ENCODE assay signal across 1 cellular context in the genomic region with DNA sequence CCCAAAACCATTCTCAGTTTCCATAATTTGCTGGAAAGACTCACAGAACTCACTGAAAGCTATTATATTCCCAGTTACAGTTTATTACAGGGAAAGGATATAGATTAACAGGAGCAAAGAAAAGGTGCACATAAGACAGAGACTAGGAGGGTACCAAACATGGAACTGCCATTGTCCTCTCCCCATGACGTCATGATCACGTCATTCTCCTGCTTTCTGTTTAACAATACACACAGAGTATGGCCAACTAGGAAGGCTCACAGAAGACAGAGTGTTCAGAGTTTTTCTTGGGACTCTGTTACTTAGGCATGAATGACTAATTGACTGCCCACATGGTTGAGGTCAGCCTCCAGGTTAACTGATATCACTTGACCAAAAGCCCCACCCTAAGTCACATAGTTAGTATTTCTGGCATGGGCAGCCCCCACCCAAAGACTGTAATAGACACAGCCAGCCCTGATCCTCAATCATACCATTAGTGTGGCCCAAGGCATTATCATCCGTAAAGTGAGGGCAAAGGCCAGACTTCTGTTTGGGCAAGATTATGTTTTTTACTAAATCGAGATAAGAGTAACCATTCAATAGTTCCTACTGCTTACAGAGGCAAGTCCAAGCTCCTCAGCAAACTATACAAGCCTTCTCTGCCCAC.
TF ChIP-seq lines count a peak whose summit lies in the region.

No MANE protein-coding gene starts in this region.

TF ChIP-seq in K562, 482 proteins besides CTCF, POLR2A, EP300 and RAD21 (continued from another document and continues in another):
- TF ChIP-seq, protein P1, sequence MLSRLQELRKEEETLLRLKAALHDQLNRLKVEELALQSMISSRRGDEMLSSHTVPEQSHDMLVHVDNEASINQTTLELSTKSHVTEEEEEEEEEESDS (CRISPR knock-in tag; IDR thresholded peaks at IDR 0.05), result no peak
- TF ChIP-seq ZBTB7A (IDR thresholded peaks at IDR 0.05; ENCODE audit: borderline replicate concordance, control insufficient read depth, low read depth, low read length) (no peak), ZNF57 (CRISPR knock-in tag; IDR thresholded peaks at IDR 0.05) (no peak), TBP (optimal IDR thresholded peaks at IDR 0.05; ENCODE audit: low read depth, low read length) (no peak), ZKSCAN8 (CRISPR knock-in tag; IDR thresholded peaks at IDR 0.05) (no peak), LEF1 (IDR thresholded peaks at IDR 0.05) (no peak), POU5F1 (IDR thresholded peaks at IDR 0.05; ENCODE audit: borderline replicate concordance, low read depth, low read length, partially characterized antibody) (no peak), SMAD2 (IDR thresholded peaks at IDR 0.05; ENCODE audit: low read depth, low read length) (no peak), MTF1 (CRISPR knock-in tag; IDR thresholded peaks at IDR 0.05; ENCODE audit: borderline replicate concordance) (no peak), ZFP1 (CRISPR knock-in tag; IDR thresholded peaks at IDR 0.05) (no peak), HNRNPK (IDR thresholded peaks at IDR 0.05; ENCODE audit: low read depth, low read length, poor library complexity, severe bottlenecking) (no peak), ZFX (CRISPR knock-in tag; IDR thresholded peaks at IDR 0.05) (no peak), ZNF133 (CRISPR knock-in tag; IDR thresholded peaks at IDR 0.05) (no peak), CBFB (CRISPR knock-in tag; IDR thresholded peaks at IDR 0.05) (no peak), ZNF253 (CRISPR knock-in tag; conservative IDR thresholded peaks at IDR 0.05) (no peak), E2F4 (CRISPR knock-in tag; IDR thresholded peaks at IDR 0.05; ENCODE audit: low read depth) (no peak), FOXA3 (CRISPR knock-in tag; conservative IDR thresholded peaks at IDR 0.05 in 1 of 2, IDR thresholded peaks at IDR 0.05 in 1 of 2) (no peak), HES1 (IDR thresholded peaks at IDR 0.05; ENCODE audit: low read depth) (peak; percentile 46; the same call in 1 of the 2 replicates), TFAM (CRISPR knock-in tag; conservative IDR thresholded peaks at IDR 0.05) (no peak), TFE3 (CRISPR knock-in tag; IDR thresholded peaks at IDR 0.05) (no peak), CBFA2T2 (conservative IDR thresholded peaks at IDR 0.05) (peak; percentile 50), ZNF175 (CRISPR knock-in tag; IDR thresholded peaks at IDR 0.05; ENCODE audit: low read depth) (peak; percentile 49; the same call in 1 of the 2 replicates), FOXA1 (IDR thresholded peaks at IDR 0.05; ENCODE audit: borderline replicate concordance) (no peak), MAFF (IDR thresholded peaks at IDR 0.05; ENCODE audit: low read length) (no peak), MTA1 (IDR thresholded peaks at IDR 0.05; ENCODE audit: borderline replicate concordance) (no peak), ZNF124 (CRISPR knock-in tag; IDR thresholded peaks at IDR 0.05) (no peak), ARID1B (IDR thresholded peaks at IDR 0.05) (peak; percentile 78), XRCC5 (IDR thresholded peaks at IDR 0.05; ENCODE audit: low read depth, low read length) (no peak), ZNF780A (CRISPR knock-in tag; IDR thresholded peaks at IDR 0.05) (no peak), MCM2 (IDR thresholded peaks at IDR 0.05; ENCODE audit: low read depth) (no peak), ZBTB8A (IDR thresholded peaks at IDR 0.05; ENCODE audit: partially characterized antibody) (no peak), POLR2G (IDR thresholded peaks at IDR 0.05; ENCODE audit: low read depth, low read length) (no peak), FOXJ2 (tag; IDR thresholded peaks at IDR 0.05) (peak; percentile 67), ZNF707 (CRISPR knock-in tag; conservative IDR thresholded peaks at IDR 0.05) (no peak), CHD1 (IDR thresholded peaks at IDR 0.05; ENCODE audit: low read length) (no peak), MECOM (CRISPR knock-in tag; IDR thresholded peaks at IDR 0.05) (no peak)
- TF ChIP-seq, protein P2, sequence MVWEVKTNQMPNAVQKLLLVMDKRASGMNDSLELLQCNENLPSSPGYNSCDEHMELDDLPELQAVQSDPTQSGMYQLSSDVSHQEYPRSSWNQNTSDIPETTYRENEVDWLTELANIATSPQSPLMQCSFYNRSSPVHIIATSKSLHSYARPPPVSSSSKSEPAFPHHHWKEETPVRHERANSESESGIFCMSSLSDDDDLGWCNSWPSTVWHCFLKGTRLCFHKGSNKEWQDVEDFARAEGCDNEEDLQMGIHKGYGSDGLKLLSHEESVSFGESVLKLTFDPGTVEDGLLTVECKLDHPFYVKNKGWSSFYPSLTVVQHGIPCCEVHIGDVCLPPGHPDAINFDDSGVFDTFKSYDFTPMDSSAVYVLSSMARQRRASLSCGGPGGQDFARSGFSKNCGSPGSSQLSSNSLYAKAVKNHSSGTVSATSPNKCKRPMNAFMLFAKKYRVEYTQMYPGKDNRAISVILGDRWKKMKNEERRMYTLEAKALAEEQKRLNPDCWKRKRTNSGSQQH (CRISPR knock-in tag; IDR thresholded peaks at IDR 0.05), result no peak
- TF ChIP-seq, protein P3, sequence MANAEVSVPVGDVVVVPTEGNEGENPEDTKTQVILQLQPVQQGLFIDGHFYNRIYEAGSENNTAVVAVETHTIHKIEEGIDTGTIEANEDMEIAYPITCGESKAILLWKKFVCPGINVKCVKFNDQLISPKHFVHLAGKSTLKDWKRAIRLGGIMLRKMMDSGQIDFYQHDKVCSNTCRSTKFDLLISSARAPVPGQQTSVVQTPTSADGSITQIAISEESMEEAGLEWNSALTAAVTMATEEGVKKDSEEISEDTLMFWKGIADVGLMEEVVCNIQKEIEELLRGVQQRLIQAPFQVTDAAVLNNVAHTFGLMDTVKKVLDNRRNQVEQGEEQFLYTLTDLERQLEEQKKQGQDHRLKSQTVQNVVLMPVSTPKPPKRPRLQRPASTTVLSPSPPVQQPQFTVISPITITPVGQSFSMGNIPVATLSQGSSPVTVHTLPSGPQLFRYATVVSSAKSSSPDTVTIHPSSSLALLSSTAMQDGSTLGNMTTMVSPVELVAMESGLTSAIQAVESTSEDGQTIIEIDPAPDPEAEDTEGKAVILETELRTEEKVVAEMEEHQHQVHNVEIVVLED (CRISPR knock-in tag; IDR thresholded peaks at IDR 0.05), result no peak
- TF ChIP-seq, protein P4, sequence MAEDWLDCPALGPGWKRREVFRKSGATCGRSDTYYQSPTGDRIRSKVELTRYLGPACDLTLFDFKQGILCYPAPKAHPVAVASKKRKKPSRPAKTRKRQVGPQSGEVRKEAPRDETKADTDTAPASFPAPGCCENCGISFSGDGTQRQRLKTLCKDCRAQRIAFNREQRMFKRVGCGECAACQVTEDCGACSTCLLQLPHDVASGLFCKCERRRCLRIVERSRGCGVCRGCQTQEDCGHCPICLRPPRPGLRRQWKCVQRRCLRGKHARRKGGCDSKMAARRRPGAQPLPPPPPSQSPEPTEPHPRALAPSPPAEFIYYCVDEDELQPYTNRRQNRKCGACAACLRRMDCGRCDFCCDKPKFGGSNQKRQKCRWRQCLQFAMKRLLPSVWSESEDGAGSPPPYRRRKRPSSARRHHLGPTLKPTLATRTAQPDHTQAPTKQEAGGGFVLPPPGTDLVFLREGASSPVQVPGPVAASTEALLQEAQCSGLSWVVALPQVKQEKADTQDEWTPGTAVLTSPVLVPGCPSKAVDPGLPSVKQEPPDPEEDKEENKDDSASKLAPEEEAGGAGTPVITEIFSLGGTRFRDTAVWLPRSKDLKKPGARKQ (CRISPR knock-in tag; IDR thresholded peaks at IDR 0.05), result no peak
- TF ChIP-seq, protein P5, sequence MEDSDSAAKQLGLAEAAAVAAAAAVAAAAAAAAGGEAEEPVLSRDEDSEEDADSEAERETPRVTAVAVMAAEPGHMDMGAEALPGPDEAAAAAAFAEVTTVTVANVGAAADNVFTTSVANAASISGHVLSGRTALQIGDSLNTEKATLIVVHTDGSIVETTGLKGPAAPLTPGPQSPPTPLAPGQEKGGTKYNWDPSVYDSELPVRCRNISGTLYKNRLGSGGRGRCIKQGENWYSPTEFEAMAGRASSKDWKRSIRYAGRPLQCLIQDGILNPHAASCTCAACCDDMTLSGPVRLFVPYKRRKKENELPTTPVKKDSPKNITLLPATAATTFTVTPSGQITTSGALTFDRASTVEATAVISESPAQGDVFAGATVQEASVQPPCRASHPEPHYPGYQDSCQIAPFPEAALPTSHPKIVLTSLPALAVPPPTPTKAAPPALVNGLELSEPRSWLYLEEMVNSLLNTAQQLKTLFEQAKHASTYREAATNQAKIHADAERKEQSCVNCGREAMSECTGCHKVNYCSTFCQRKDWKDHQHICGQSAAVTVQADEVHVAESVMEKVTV (CRISPR knock-in tag; IDR thresholded peaks at IDR 0.05), result no peak
- TF ChIP-seq, protein P6, sequence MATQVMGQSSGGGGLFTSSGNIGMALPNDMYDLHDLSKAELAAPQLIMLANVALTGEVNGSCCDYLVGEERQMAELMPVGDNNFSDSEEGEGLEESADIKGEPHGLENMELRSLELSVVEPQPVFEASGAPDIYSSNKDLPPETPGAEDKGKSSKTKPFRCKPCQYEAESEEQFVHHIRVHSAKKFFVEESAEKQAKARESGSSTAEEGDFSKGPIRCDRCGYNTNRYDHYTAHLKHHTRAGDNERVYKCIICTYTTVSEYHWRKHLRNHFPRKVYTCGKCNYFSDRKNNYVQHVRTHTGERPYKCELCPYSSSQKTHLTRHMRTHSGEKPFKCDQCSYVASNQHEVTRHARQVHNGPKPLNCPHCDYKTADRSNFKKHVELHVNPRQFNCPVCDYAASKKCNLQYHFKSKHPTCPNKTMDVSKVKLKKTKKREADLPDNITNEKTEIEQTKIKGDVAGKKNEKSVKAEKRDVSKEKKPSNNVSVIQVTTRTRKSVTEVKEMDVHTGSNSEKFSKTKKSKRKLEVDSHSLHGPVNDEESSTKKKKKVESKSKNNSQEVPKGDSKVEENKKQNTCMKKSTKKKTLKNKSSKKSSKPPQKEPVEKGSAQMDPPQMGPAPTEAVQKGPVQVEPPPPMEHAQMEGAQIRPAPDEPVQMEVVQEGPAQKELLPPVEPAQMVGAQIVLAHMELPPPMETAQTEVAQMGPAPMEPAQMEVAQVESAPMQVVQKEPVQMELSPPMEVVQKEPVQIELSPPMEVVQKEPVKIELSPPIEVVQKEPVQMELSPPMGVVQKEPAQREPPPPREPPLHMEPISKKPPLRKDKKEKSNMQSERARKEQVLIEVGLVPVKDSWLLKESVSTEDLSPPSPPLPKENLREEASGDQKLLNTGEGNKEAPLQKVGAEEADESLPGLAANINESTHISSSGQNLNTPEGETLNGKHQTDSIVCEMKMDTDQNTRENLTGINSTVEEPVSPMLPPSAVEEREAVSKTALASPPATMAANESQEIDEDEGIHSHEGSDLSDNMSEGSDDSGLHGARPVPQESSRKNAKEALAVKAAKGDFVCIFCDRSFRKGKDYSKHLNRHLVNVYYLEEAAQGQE (CRISPR knock-in tag; IDR thresholded peaks at IDR 0.05; ENCODE audit: low read depth), result no peak
- TF ChIP-seq, protein P7, sequence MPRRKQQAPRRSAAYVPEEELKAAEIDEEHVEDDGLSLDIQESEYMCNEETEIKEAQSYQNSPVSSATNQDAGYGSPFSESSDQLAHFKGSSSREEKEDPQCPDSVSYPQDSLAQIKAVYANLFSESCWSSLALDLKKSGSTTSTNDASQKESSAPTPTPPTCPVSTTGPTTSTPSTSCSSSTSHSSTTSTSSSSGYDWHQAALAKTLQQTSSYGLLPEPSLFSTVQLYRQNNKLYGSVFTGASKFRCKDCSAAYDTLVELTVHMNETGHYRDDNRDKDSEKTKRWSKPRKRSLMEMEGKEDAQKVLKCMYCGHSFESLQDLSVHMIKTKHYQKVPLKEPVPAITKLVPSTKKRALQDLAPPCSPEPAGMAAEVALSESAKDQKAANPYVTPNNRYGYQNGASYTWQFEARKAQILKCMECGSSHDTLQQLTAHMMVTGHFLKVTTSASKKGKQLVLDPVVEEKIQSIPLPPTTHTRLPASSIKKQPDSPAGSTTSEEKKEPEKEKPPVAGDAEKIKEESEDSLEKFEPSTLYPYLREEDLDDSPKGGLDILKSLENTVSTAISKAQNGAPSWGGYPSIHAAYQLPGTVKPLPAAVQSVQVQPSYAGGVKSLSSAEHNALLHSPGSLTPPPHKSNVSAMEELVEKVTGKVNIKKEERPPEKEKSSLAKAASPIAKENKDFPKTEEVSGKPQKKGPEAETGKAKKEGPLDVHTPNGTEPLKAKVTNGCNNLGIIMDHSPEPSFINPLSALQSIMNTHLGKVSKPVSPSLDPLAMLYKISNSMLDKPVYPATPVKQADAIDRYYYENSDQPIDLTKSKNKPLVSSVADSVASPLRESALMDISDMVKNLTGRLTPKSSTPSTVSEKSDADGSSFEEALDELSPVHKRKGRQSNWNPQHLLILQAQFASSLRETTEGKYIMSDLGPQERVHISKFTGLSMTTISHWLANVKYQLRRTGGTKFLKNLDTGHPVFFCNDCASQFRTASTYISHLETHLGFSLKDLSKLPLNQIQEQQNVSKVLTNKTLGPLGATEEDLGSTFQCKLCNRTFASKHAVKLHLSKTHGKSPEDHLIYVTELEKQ (CRISPR knock-in tag; IDR thresholded peaks at IDR 0.05), result no peak
- TF ChIP-seq, protein P8, sequence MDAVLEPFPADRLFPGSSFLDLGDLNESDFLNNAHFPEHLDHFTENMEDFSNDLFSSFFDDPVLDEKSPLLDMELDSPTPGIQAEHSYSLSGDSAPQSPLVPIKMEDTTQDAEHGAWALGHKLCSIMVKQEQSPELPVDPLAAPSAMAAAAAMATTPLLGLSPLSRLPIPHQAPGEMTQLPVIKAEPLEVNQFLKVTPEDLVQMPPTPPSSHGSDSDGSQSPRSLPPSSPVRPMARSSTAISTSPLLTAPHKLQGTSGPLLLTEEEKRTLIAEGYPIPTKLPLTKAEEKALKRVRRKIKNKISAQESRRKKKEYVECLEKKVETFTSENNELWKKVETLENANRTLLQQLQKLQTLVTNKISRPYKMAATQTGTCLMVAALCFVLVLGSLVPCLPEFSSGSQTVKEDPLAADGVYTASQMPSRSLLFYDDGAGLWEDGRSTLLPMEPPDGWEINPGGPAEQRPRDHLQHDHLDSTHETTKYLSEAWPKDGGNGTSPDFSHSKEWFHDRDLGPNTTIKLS (IDR thresholded peaks at IDR 0.05; ENCODE audit: borderline replicate concordance, low read depth), result no peak
